In genomic region chr10:106467506-106467905, GRCh38 we compare ENCODE assay signal across 20 cellular contexts.
"Had no signal": no experiment of that assay in that cellular context is flagged by ENCODE, and none has a peak within 500 bp of the region (broad histone marks: within the 10 kb centered on the region; RNA-seq: fewer than 3 reads in every experiment).

No MANE protein-coding gene starts in this region.

- H3K9me3 ChIP-seq: adrenal gland, esophagus muscularis mucosa, pancreas, upper lobe of left lung had no signal

- H3K4me3 ChIP-seq: adrenal gland, dorsolateral prefrontal cortex, esophagus muscularis mucosa, lung, pancreas, suprapubic skin, upper lobe of left lung had no signal

- H3K4me1 Mint-ChIP-seq: activated B cell treated with CpG ODN at 0.5 μM for 24 hours; activated CD4-positive, alpha-beta T cell treated with anti-CD3 and anti-CD28 coated beads, Interleukin-2, amount 10 ng/mL, durations not matched to agents 24 days and 14 days; activated naive CD4-positive, alpha-beta T cell treated with anti-CD3 and anti-CD28 coated beads, Interleukin-2, amount 50 U/mL, for 24 hours; immature natural killer cell had no signal

- H3K27ac ChIP-seq: adrenal gland, dorsolateral prefrontal cortex, esophagus muscularis mucosa, pancreas, suprapubic skin, upper lobe of left lung had no signal

- H3K27ac Mint-ChIP-seq: activated B cell treated with CpG ODN at 0.5 μM for 24 hours; activated CD4-positive, alpha-beta T cell treated with anti-CD3 and anti-CD28 coated beads, Interleukin-2, amount 10 ng/mL, durations not matched to agents 24 days and 14 days; activated CD8-positive, alpha-beta T cell treated with anti-CD3 and anti-CD28 coated beads, Interleukin-2, amount 10 ng/mL, durations not matched to agents 7 days and 5 days; activated naive CD4-positive, alpha-beta T cell treated with anti-CD3 and anti-CD28 coated beads, Interleukin-2, amount 50 U/mL, for 24 hours; immature natural killer cell; stimulated activated naive CD8-positive, alpha-beta T cell treated with anti-CD3 and anti-CD28 coated beads, Interleukin-15, Interleukin-2, amounts not matched to agents 100 ng/mL and 50 ng/mL, for 24 hours had no signal

- H3K27me3 ChIP-seq: adrenal gland, dorsolateral prefrontal cortex, esophagus muscularis mucosa, pancreas, suprapubic skin, upper lobe of left lung had no signal

- H3K4me1 ChIP-seq: adrenal gland, esophagus muscularis mucosa, pancreas, suprapubic skin, upper lobe of left lung had no signal

- H3K4me3 Mint-ChIP-seq: activated B cell treated with CpG ODN at 0.5 μM for 24 hours; activated CD4-positive, alpha-beta T cell treated with anti-CD3 and anti-CD28 coated beads, Interleukin-2, amount 10 ng/mL, durations not matched to agents 24 days and 14 days; activated CD8-positive, alpha-beta T cell treated with anti-CD3 and anti-CD28 coated beads, Interleukin-2, amount 10 ng/mL, durations not matched to agents 7 days and 5 days; activated naive CD4-positive, alpha-beta T cell treated with anti-CD3 and anti-CD28 coated beads, Interleukin-2, amount 50 U/mL, for 24 hours; immature natural killer cell; neural crest cell; stimulated activated naive CD8-positive, alpha-beta T cell treated with anti-CD3 and anti-CD28 coated beads, Interleukin-15, Interleukin-2, amounts not matched to agents 100 ng/mL and 50 ng/mL, for 24 hours had no signal

- H3K9me3 Mint-ChIP-seq: activated naive CD4-positive, alpha-beta T cell treated with anti-CD3 and anti-CD28 coated beads, Interleukin-2, amount 50 U/mL, for 24 hours had no signal

- H3K36me3 Mint-ChIP-seq: activated naive CD4-positive, alpha-beta T cell treated with anti-CD3 and anti-CD28 coated beads, Interleukin-2, amount 50 U/mL, for 24 hours had no signal

- DNase-seq: activated B cell treated with CpG ODN at 0.5 μM for 24 hours; activated CD4-positive, alpha-beta T cell treated with anti-CD3 and anti-CD28 coated beads, Interleukin-2, amount 10 ng/mL, durations not matched to agents 24 days and 14 days; activated CD8-positive, alpha-beta memory T cell treated with anti-CD3 and anti-CD28 coated beads, Interleukin-2, amount 50 U/mL, for 4 hours; activated CD8-positive, alpha-beta T cell treated with anti-CD3 and anti-CD28 coated beads, Interleukin-2, amount 10 ng/mL, durations not matched to agents 7 days and 5 days; activated effector memory CD4-positive, alpha-beta T cell treated with anti-CD3 and anti-CD28 coated beads, Interleukin-2, amount 50 U/mL, for 16 hours; activated T-cell treated with anti-CD3 and anti-CD28 coated beads, Interleukin-2, amount 50 U/mL, for 48 hours; adrenal gland; dorsolateral prefrontal cortex; hypothalamus; immature natural killer cell; left colon; pancreas; upper lobe of left lung had no signal

- FAIRE-seq: pancreas, TTC549 had no signal

- H3K27me3 Mint-ChIP-seq: activated B cell treated with CpG ODN at 0.5 μM for 24 hours; activated CD4-positive, alpha-beta T cell treated with anti-CD3 and anti-CD28 coated beads, Interleukin-2, amount 10 ng/mL, durations not matched to agents 24 days and 14 days; activated naive CD4-positive, alpha-beta T cell treated with anti-CD3 and anti-CD28 coated beads, Interleukin-2, amount 50 U/mL, for 24 hours; stimulated activated naive CD8-positive, alpha-beta T cell treated with anti-CD3 and anti-CD28 coated beads, Interleukin-15, Interleukin-2, amounts not matched to agents 100 ng/mL and 50 ng/mL, for 24 hours had no signal

- H3K36me3 ChIP-seq: adrenal gland, esophagus muscularis mucosa, pancreas, suprapubic skin, upper lobe of left lung had no signal
